ENCODE assay signal across 8 cellular contexts in the genomic region with DNA sequence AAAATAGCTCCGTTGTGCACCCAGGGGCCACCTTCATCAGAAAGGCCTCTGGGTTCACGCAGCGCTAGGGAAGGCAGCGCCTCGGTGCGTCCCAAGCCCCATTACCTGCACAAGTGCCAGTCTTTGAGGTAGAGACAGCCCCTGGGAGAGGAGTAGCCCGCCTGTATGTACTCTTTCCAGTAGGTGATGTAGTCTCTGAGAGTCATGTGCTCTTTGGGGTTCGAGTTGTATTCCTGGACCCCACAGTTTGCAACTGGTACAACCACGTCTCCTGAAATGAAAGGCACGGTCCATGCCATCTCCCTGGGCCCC. TPM values are rescaled to one million over a fixed set of nuclear protein-coding genes. Genes with fewer than 3 reads are reported as not detected.
DNase-seq lines count a peak whose midpoint lies in the region; ATAC-seq and FAIRE-seq lines count a peak whose summit lies in the region.

No MANE protein-coding gene starts in this region.

- peaks cover 56% of the 10 kb centered on the region for H3K4me1 Mint-ChIP-seq in central memory CD8-positive, alpha-beta T cell

- peaks cover 8 to 43% of the 10 kb centered on the region in 2 donors for H3K4me1 ChIP-seq in muscle layer of duodenum (ENCODE audit: control insufficient read depth in 1 of 2, insufficient read depth in 2 of 2, low read length in 2 of 2)

- peak overlapping the region; percentile 89 to 90 for H3K4me3 ChIP-seq in muscle layer of duodenum (ENCODE audit: low read depth in 1 of 2, low read length in 2 of 2)

- H3K4me3 Mint-ChIP-seq in central memory CD8-positive, alpha-beta T cell: peak overlapping the region; percentile 95

- peak overlapping the region; percentile 98 for H3K27ac Mint-ChIP-seq in central memory CD8-positive, alpha-beta T cell (ENCODE audit: low read depth)

- no peak for FAIRE-seq in frontal cortex (lab: Jason Lieb, UNC)

- no peak for DNase-seq in central memory CD8-positive, alpha-beta T cell (ENCODE audit: low spot score in 2 of 2)
- no peak for DNase-seq in stimulated activated CD4-positive, alpha-beta T cell treated with anti-CD3 and anti-CD28 coated beads, Interleukin-12 subunit alpha, Interleukin-12 subunit beta, amount 100 ng/mL, for 4 hours
- DNase-seq in frontal cortex (ENCODE audit: low spot score in 2 of 2): no peak
- DNase-seq in retina: no peak

- no peaks in the 10 kb centered on the region for H3K9me3 ChIP-seq in KOPT-K1 (ENCODE audit: insufficient read depth, low read length, poor library complexity, severe bottlenecking)
- H3K9me3 ChIP-seq in muscle layer of duodenum (ENCODE audit: control insufficient read depth in 1 of 2, low read length in 2 of 2): no peaks in the 10 kb centered on the region

- H3K27me3 Mint-ChIP-seq in central memory CD8-positive, alpha-beta T cell: no peaks in the 10 kb centered on the region

- peak overlapping the region; percentile 73 for H3K27ac ChIP-seq in KOPT-K1 (ENCODE audit: low read depth, low read length, poor library complexity, severe bottlenecking)
- H3K27ac ChIP-seq in muscle layer of duodenum (ENCODE audit: low read length): peak overlapping the region; percentile 51

- ATAC-seq in GM19467 (IDR thresholded peaks at IDR 0.05; ENCODE audit: unreplicated experiment) (peak; percentile 1), GM19324 (IDR thresholded peaks at IDR 0.05; ENCODE audit: low FRiP score, unreplicated experiment) (no peak)
- peak; percentile 10 for ATAC-seq in central memory CD8-positive, alpha-beta T cell (replicated peaks; ENCODE audit: extremely low read depth, poor library complexity, severe bottlenecking)

- no peaks in the 10 kb centered on the region for H3K9me3 Mint-ChIP-seq in central memory CD8-positive, alpha-beta T cell

- H3K27me3 ChIP-seq in muscle layer of duodenum (ENCODE audit: low read depth, low read length): no peaks in the 10 kb centered on the region

- peaks cover 18% of the 10 kb centered on the region for H3K36me3 Mint-ChIP-seq in central memory CD8-positive, alpha-beta T cell (ENCODE audit: insufficient read depth)

- H3K36me3 ChIP-seq in KOPT-K1 (ENCODE audit: insufficient read depth, low read length) (peaks cover 34% of the 10 kb centered on the region), muscle layer of duodenum (ENCODE audit: control insufficient read depth in 1 of 2, insufficient read depth in 2 of 2, low read length in 2 of 2) (peaks cover 0 to 28% of the 10 kb centered on the region in 2 donors)

RNA-seq across cellular contexts. Expression of a gene that starts 0.6 kb away (rescaled TPM):
- total RNA-seq in frontal cortex: 15.9 TPM

RNA-seq across cellular contexts. Expression of a gene that starts 0.7 kb away (rescaled TPM):
- total RNA-seq in frontal cortex: 70.5 TPM
